Comparison of ENCODE assay signal across 8 cellular contexts in the genomic region with DNA sequence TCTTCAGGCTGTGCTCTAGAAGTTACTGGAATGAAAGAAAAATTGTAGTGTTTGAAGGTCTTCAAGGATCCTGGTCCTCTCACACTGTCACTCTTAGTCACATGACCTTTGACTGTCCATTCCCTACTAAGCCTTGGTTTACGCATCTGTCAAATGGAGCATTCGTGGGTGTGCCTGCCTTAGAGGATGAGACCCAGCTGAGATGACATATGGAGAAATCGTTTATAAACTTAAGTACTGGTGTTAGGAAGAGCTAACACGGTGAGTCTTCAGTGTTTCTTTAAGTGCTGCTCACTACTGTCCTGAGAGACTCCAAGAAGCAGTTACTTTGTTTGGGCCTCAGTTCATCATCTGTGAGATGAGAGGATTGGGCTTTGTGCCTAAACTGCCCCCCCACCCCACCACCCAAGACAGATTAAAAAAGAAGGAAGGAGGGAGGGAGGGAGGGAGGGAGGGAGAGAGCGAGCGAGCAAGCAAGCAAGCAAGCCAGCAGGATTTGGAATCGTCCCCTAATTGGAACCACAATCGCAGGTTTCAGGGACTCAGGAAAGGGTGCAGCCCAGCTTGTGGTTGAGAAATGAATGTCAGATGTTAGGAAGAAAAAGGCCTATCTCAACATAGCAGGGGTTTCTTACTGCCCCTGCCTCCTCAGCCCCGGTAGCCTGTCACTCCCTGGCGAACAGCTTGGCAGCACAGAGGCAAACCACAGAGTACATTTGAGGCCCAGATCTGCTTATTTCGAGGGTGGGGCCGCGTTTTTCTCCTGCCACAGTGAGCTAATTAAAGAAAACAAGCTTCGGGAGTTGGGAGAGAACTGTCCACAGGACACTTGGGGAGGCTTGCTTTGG. TPM values are rescaled to one million over a fixed set of nuclear protein-coding genes. Genes with fewer than 3 reads are reported as not detected.
DNase-seq lines count a peak whose midpoint lies in the region; ATAC-seq and TF ChIP-seq lines count a peak whose summit lies in the region.

No MANE protein-coding gene starts in this region.

- no peak overlapping the region for H3K9ac ChIP-seq in trophoblast cell (ENCODE audit: low read length)

- peaks cover 47% of the 10 kb centered on the region for H3K4me1 Mint-ChIP-seq in T-helper 17 cell

- no peak overlapping the region for H3K23ac ChIP-seq in trophoblast cell (ENCODE audit: low read length)

- H3K4ac ChIP-seq in trophoblast cell (ENCODE audit: low read depth, low read length), result no peak overlapping the region

- peaks cover 0 to 5% of the 10 kb centered on the region in 2 experiments for H3K4me1 ChIP-seq in trophoblast cell (ENCODE audit: control insufficient read depth in 1 of 2, insufficient read depth in 2 of 2, low read length in 2 of 2)

- peak overlapping the region; percentile 21 for H3K18ac ChIP-seq in trophoblast cell (ENCODE audit: low read length)

- H3K27me3 Mint-ChIP-seq in T-helper 17 cell, result no peaks in the 10 kb centered on the region

- H3K27me3 ChIP-seq in trophoblast cell (ENCODE audit: insufficient read depth, low read length), result no peaks in the 10 kb centered on the region

- TF ChIP-seq CTCF in GM20000 (IDR thresholded peaks at IDR 0.05; ENCODE audit: extremely low read depth, missing control alignments), result no peak

- no peak overlapping the region for H3K27ac Mint-ChIP-seq in T-helper 17 cell

- no peaks in the 10 kb centered on the region for H3K9me3 ChIP-seq in T-helper 17 cell (ENCODE audit: control insufficient read depth, low read length, poor library complexity, severe bottlenecking)
- H3K9me3 ChIP-seq in trophoblast cell (ENCODE audit: insufficient read depth, low read depth, low read length), result no peaks in the 10 kb centered on the region

- H2AK5ac ChIP-seq in trophoblast cell (ENCODE audit: low read length), result no peak overlapping the region

- H3K36me3 ChIP-seq in trophoblast cell (ENCODE audit: control insufficient read depth in 1 of 2, insufficient read depth in 2 of 2, low read length in 2 of 2), result peaks cover 17 to 23% of the 10 kb centered on the region in 2 experiments

- H3K4me3 Mint-ChIP-seq in T-helper 17 cell, result peak overlapping the region; percentile 92

- H3K36me3 Mint-ChIP-seq in T-helper 17 cell (ENCODE audit: low read depth), result peaks cover 3% of the 10 kb centered on the region

- no peak overlapping the region for H2BK5ac ChIP-seq in trophoblast cell (ENCODE audit: low read depth, low read length, poor library complexity)

- DNase-seq in GDM1 (lab: John Stamatoyannopoulos, UW) (peak; percentile 75), T-helper 17 cell (peak in 2 of 3 donors; percentile 21 to 28), epithelial cell of prostate (ENCODE audit: low read depth, low spot score) (no peak), trophoblast cell (no peak), NAMALWA (ENCODE audit: low spot score) (no peak), GM20000 (ENCODE audit: low spot score) (no peak)

- no peak overlapping the region for H3K4me3 ChIP-seq in trophoblast cell (ENCODE audit: low read depth, low read length)

- H2BK120ac ChIP-seq in trophoblast cell (ENCODE audit: insufficient read depth, low read length, poor library complexity), result no peak overlapping the region

- no peak overlapping the region for H3K14ac ChIP-seq in trophoblast cell (ENCODE audit: low read length)

- no peak overlapping the region for H3K4me2 ChIP-seq in trophoblast cell (ENCODE audit: low read length)

- no peak overlapping the region for H4K91ac ChIP-seq in trophoblast cell (ENCODE audit: low read depth, low read length)

- WGBS in trophoblast cell (ENCODE audit: extremely low coverage, insufficient coverage, insufficient read length), result no CpG with 5 or more reads among the region's 14 CpGs

- H2BK12ac ChIP-seq in trophoblast cell (ENCODE audit: low read length), result no peak overlapping the region

- H4K8ac ChIP-seq in trophoblast cell (ENCODE audit: low read depth, low read length), result no peak overlapping the region

- H3K79me2 ChIP-seq in trophoblast cell (ENCODE audit: control insufficient read depth, insufficient read depth, low read length, poor library complexity), result no peaks in the 10 kb centered on the region

- H3K27ac ChIP-seq in epithelial cell of prostate (peak overlapping the region; percentile 51), trophoblast cell (ENCODE audit: low read depth, low read length) (no peak overlapping the region)

- no peak overlapping the region for H2AFZ ChIP-seq in trophoblast cell (ENCODE audit: insufficient read depth, low read length, poor library complexity)

- H4K12ac ChIP-seq in trophoblast cell (ENCODE audit: low read depth, low read length), result no peak overlapping the region

- peak; percentile 52 for ATAC-seq in T-helper 17 cell
- ATAC-seq in GM19452 (IDR thresholded peaks at IDR 0.05; ENCODE audit: unreplicated experiment), result no peak
- ATAC-seq in HG03442 (IDR thresholded peaks at IDR 0.05; ENCODE audit: unreplicated experiment), result no peak

- H3K79me1 ChIP-seq in trophoblast cell (ENCODE audit: low read length), result no peaks in the 10 kb centered on the region

RNA-seq across cellular contexts. Expression of a gene that starts 32.7 kb away (rescaled TPM):
- 10 to 100 TPM; 79.8 to 82.9 TPM for total RNA-seq in T-helper 17 cell
- 49.5 and 54.4 TPM in 2 replicates for polyA plus RNA-seq in trophoblast cell (2013)

Comparison
In these comparisons a context has a peak if more than half of its experiments do, and no peak if none do; other contexts are left out.
1. DNase-seq: peak in GDM1 (single experiment) and T-helper 17 cell (2 of 3); none in epithelial cell of prostate (single experiment), trophoblast cell (0 of 2), NAMALWA (single experiment) and GM20000 (single experiment).